ENCODE assay signal across 8 cellular contexts in the genomic region with DNA sequence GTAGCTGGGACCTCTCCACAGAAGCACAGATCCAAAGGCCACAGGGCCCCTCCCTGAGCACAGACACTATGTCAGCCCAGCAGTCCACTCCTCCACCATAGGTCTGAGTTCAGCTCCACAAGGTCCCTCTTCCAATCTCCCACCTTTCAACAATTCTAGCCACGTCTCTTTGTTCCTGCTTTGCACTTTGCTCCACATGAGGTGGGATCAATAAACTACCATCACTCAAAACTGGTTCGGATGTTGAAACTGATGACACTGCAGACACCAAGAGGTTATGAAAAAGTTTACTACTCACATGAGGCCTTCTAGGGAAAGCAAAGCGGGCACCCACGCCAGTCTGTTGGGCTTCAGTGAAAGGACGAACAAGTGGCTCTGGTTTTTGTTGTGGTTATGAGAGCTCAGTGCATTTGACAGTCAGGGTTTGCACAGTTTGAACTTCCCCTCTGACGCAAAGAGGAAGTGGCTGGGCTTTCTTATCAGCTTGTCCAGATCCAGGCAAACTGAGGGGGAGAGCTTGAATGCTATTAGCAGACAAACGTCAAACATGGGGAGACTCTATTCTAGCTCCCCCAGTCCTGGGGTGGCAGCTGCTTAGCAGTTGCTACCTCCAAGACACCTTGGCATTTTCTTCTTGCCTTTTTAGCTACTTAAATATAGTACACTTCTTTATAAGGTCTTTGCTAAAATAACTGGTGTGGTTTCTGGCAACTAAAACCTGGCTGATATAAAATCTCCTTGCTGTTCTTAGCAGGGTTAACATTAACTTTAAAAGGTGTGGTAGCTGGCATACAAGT.
A peak's percentile ranks its signal among the peaks of the same experiment; 100 is the strongest.
DNase-seq lines count a peak whose midpoint lies in the region; ATAC-seq, FAIRE-seq and TF ChIP-seq lines count a peak whose summit lies in the region.

No MANE protein-coding gene starts in this region.

- peak overlapping the region; percentile 82 for H3K27ac Mint-ChIP-seq in dendritic cell treated with granulocyte-macrophage colony-stimulating factor and Interleukin-4, amounts not matched to agents 40 ng/mL and 50 ng/mL, for 4 days

- peak; percentile 52 for DNase-seq in activated CD4-positive, CD25-positive, alpha-beta regulatory T cell treated with anti-CD3 and anti-CD28 coated beads, Interleukin-2, amount 50 U/mL, for 72 hours
- peak; percentile 4 to 76 (median 48) for DNase-seq in stimulated activated naive CD4-positive, alpha-beta T cell (lab: John Stamatoyannopoulos, UW)
- no peak for DNase-seq in urothelium cell line (ENCODE audit: low spot score)
- DNase-seq in DMS79 (lab: John Stamatoyannopoulos, UW): no peak

- intact Hi-C loops in dendritic cell treated with granulocyte-macrophage colony-stimulating factor and Interleukin-4, amounts not matched to agents 40 ng/mL and 50 ng/mL, for 4 days (cut with micrococcal nuclease): loop anchor here (1.0 to 2.0 kb wide), 2 partner anchors 37 to 101 kb away; a partner anchor contains a TSS

- TF ChIP-seq POLR2A in GM19193 (IDR thresholded peaks at IDR 0.05; ENCODE audit: extremely low read depth, insufficient read depth, insufficient read length): peak; percentile 30

- H3K27ac ChIP-seq in muscle layer of duodenum (ENCODE audit: low read length): peak overlapping the region; percentile 98

- peaks cover 2% of the 10 kb centered on the region for H3K27me3 Mint-ChIP-seq in dendritic cell treated with granulocyte-macrophage colony-stimulating factor and Interleukin-4, amounts not matched to agents 40 ng/mL and 50 ng/mL, for 4 days

- H3K4me3 Mint-ChIP-seq in dendritic cell treated with granulocyte-macrophage colony-stimulating factor and Interleukin-4, amounts not matched to agents 40 ng/mL and 50 ng/mL, for 4 days: peak overlapping the region; percentile 25

- peaks cover 44% of the 10 kb centered on the region for H3K4me1 Mint-ChIP-seq in dendritic cell treated with granulocyte-macrophage colony-stimulating factor and Interleukin-4, amounts not matched to agents 40 ng/mL and 50 ng/mL, for 4 days (ENCODE audit: low read depth)

- H3K4me3 ChIP-seq in muscle layer of duodenum (ENCODE audit: low read depth in 1 of 2, low read length in 2 of 2): peak overlapping the region; percentile 54 to 56

- no peaks in the 10 kb centered on the region for H3K9me3 Mint-ChIP-seq in dendritic cell treated with granulocyte-macrophage colony-stimulating factor and Interleukin-4, amounts not matched to agents 40 ng/mL and 50 ng/mL, for 4 days

- no peaks in the 10 kb centered on the region for H3K27me3 ChIP-seq in muscle layer of duodenum (ENCODE audit: low read depth, low read length)

- peaks cover 0 to 14% of the 10 kb centered on the region in 2 donors for H3K36me3 ChIP-seq in muscle layer of duodenum (ENCODE audit: control insufficient read depth in 1 of 2, insufficient read depth in 2 of 2, low read length in 2 of 2)

- no peaks in the 10 kb centered on the region for H3K9me3 ChIP-seq in muscle layer of duodenum (ENCODE audit: control insufficient read depth in 1 of 2, low read length in 2 of 2)

- peak; percentile 80 for ATAC-seq in HG03439 (IDR thresholded peaks at IDR 0.05; ENCODE audit: unreplicated experiment)

- H3K36me3 Mint-ChIP-seq in dendritic cell treated with granulocyte-macrophage colony-stimulating factor and Interleukin-4, amounts not matched to agents 40 ng/mL and 50 ng/mL, for 4 days (ENCODE audit: low read depth): peaks cover 28% of the 10 kb centered on the region

- peaks cover 11 to 12% of the 10 kb centered on the region in 2 donors for H3K4me1 ChIP-seq in muscle layer of duodenum (ENCODE audit: control insufficient read depth in 1 of 2, insufficient read depth in 2 of 2, low read length in 2 of 2)

- FAIRE-seq in urothelium cell line (lab: Jason Lieb, UNC): no peak

Comparison
In these comparisons a context has a peak if more than half of its experiments do, and no peak if none do; other contexts are left out.
1. DNase-seq: peak in activated CD4-positive, CD25-positive, alpha-beta regulatory T cell treated with anti-CD3 and anti-CD28 coated beads, Interleukin-2, amount 50 U/mL, for 72 hours (single experiment) and stimulated activated naive CD4-positive, alpha-beta T cell (6 of 6); none in urothelium cell line (single experiment) and DMS79 (single experiment).